8 cellular contexts compared by ENCODE assay signal in the genomic region with DNA sequence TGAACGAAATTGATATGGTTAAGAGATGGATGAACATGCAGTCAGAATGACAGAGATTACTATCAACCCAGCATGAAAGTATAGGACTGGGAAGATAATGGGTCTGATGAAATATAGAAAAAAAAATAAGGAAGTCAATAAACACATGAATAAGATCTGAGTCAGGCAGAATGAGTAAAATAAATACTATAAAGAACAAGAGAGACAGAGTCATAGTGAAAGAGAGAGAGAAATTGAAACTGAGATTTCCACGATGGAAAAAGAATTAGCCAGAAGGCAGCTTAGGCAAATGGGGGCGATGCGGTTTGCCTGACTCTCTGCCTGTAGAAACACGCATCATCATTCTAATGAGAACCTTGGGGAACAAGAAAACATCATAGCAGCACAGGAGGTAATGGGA. TPM values are rescaled to one million over a fixed set of nuclear protein-coding genes. Genes with fewer than 3 reads are reported as not detected.
DNase-seq lines count a peak whose midpoint lies in the region; ATAC-seq and TF ChIP-seq lines count a peak whose summit lies in the region.

No MANE protein-coding gene starts in this region.

- no peak for TF ChIP-seq POLR2A in thyroid gland (IDR thresholded peaks at IDR 0.05)

- peak; percentile 86 for ATAC-seq in GM21447 (IDR thresholded peaks at IDR 0.05; ENCODE audit: unreplicated experiment)
- ATAC-seq in HG03442 (IDR thresholded peaks at IDR 0.05; ENCODE audit: unreplicated experiment) = peak; percentile 91

- H3K4me3 ChIP-seq in GM12865 (ENCODE audit: low read depth, low read length) = no peak overlapping the region
- peak overlapping the region; percentile 22 for H3K4me3 ChIP-seq in brain microvascular endothelial cell (ENCODE audit: low read depth, low read length)
- H3K4me3 ChIP-seq in thyroid gland (replicated peaks in 1 of 3) = no peak overlapping the region

- H3K4me1 ChIP-seq in thyroid gland = peaks cover 16 to 20% of the 10 kb centered on the region in 2 donors

- intact Hi-C loops in thyroid gland (cut with DNase I) = no loop called here

- 87 to 93% methylated on average over 5 of the region's 5 CpGs for WGBS in thyroid gland, 2 donors

- H3K9me3 ChIP-seq in thyroid gland = no peaks in the 10 kb centered on the region

- in situ Hi-C loops in brain microvascular endothelial cell (cut with HindIII; ENCODE audit: low pct_ligation_motif_present, low sequenced_read_pairs) = no loop called here

- H3K27ac ChIP-seq in brain microvascular endothelial cell = no peak overlapping the region
- H3K27ac ChIP-seq in thyroid gland = no peak overlapping the region

- no peaks in the 10 kb centered on the region for H3K27me3 ChIP-seq in brain microvascular endothelial cell (replicated peaks)
- no peaks in the 10 kb centered on the region for H3K27me3 ChIP-seq in thyroid gland

- DNase-seq in GM12865 (ENCODE audit: low read depth) (peak; percentile 45), brain microvascular endothelial cell (peak; percentile 15), NCI-H1930 (lab: John Stamatoyannopoulos, UW) (no peak), thyroid gland (no peak), DMS114 treated with DMSO at 0.1 percent for 48 hours (lab: John Stamatoyannopoulos, UW; ENCODE audit: unreplicated experiment) (no peak)
- no peak for DNase-seq in stimulated activated CD4-positive, alpha-beta T cell treated with anti-CD3 and anti-CD28 coated beads, Interleukin-12 subunit alpha, Interleukin-12 subunit beta, amount 100 ng/mL, for 4 hours

- TF ChIP-seq CTCF in GM12865 (IDR thresholded peaks at IDR 0.05; ENCODE audit: insufficient read depth, low read depth, low read length, missing control alignments) (no peak), brain microvascular endothelial cell (IDR thresholded peaks at IDR 0.05; ENCODE audit: low read depth, low read length, missing control alignments) (no peak), thyroid gland (IDR thresholded peaks at IDR 0.05) (no peak)

- H3K36me3 ChIP-seq in brain microvascular endothelial cell (replicated peaks) (no peaks in the 10 kb centered on the region), thyroid gland (no peaks in the 10 kb centered on the region)

RNA-seq across cellular contexts. Expression of gene SEMA3D, which starts 26.6 kb away (rescaled TPM):
- total RNA-seq in thyroid gland = 100 to 1,000 TPM in 2 of 4 donors, 10 to 100 TPM in 2; 65.8 to 131 (median 91.8) TPM

Comparison
In these comparisons a context has a peak if more than half of its experiments do, and no peak if none do; other contexts are left out.
1. DNase-seq: peak in GM12865 (single experiment) and brain microvascular endothelial cell (single experiment); none in NCI-H1930 (0 of 2), thyroid gland (0 of 2), DMS114 treated with DMSO at 0.1 percent for 48 hours (single experiment) and stimulated activated CD4-positive, alpha-beta T cell treated with anti-CD3 and anti-CD28 coated beads, Interleukin-12 subunit alpha, Interleukin-12 subunit beta, amount 100 ng/mL, for 4 hours (single experiment).